Comparison of ENCODE assay signal across 8 cellular contexts in genomic region chr9:134024828-134025605, GRCh38. TPM values are rescaled to one million over a fixed set of nuclear protein-coding genes. Genes with fewer than 3 reads are reported as not detected.
A peak's percentile ranks its signal among the peaks of the same experiment; 100 is the strongest.
DNase-seq lines count a peak whose midpoint lies in the region; ATAC-seq, FAIRE-seq and TF ChIP-seq lines count a peak whose summit lies in the region.

TSS of gene BRD3OS (plus strand) at chr9:134025481. CDS start at chr9:134026748, 1,267 bp downstream.

- DNase-seq in NCI-H2227 (lab: John Stamatoyannopoulos, UW; ENCODE audit: unreplicated experiment) (peak; percentile 97), bronchial epithelial cell (ENCODE audit: low read depth) (peak; percentile 86), iPS-NIHi11 (ENCODE audit: low spot score) (peak; percentile 93), small intestine (peak; percentile 98)

- TF ChIP-seq CTCF in WI38 (IDR thresholded peaks at IDR 0.05; ENCODE audit: low read depth, low read length) (no peak), bronchial epithelial cell (IDR thresholded peaks at IDR 0.05; ENCODE audit: insufficient read depth, low read length, severe bottlenecking) (no peak)

- no peaks in the 10 kb centered on the region for H3K4me1 ChIP-seq in small intestine (ENCODE audit: control insufficient read depth in 2 of 2, insufficient read depth in 1 of 2, low read depth in 1 of 2, low read length in 1 of 2)

- 1% methylated on average over 39 to 43 of the region's 43 CpGs for WGBS in small intestine, 3 donors

- H3K4me3 ChIP-seq in WI38 (ENCODE audit: low read depth, low read length): peak within 1 kb of the TSS; percentile 73
- peak within 1 kb of the TSS; percentile 56 for H3K4me3 ChIP-seq in bronchial epithelial cell (ENCODE audit: low read depth, low read length)
- peak within 1 kb of the TSS; percentile 58 to 77 for H3K4me3 ChIP-seq in small intestine (ENCODE audit: low read depth in 1 of 2, low read length in 2 of 2)

- ATAC-seq in GM18868 (IDR thresholded peaks at IDR 0.05; ENCODE audit: unreplicated experiment) (peak; percentile 86), HG03139 (IDR thresholded peaks at IDR 0.05; ENCODE audit: unreplicated experiment) (peak; percentile 78)

- no peak within 1 kb of the TSS for H3K27ac ChIP-seq in small intestine (ENCODE audit: low read depth in 1 of 2, low read length in 1 of 2)

- H3K36me3 ChIP-seq in bronchial epithelial cell (ENCODE audit: control insufficient read depth, insufficient read depth, low read length): no peaks in the 10 kb centered on the region
- no peaks in the 10 kb centered on the region for H3K36me3 ChIP-seq in small intestine (ENCODE audit: control insufficient read depth in 2 of 2, insufficient read depth in 2 of 2, low read length in 2 of 2)

- no peaks in the 10 kb centered on the region for H3K9me3 ChIP-seq in small intestine (ENCODE audit: control insufficient read depth, low read depth)

- FAIRE-seq in A204.1 (lab: Jason Lieb, UNC): peak; percentile 89
- FAIRE-seq in bronchial epithelial cell (lab: Jason Lieb, UNC): no peak
- no peak for FAIRE-seq in small intestine (lab: Jason Lieb, UNC)

- H3K27me3 ChIP-seq in bronchial epithelial cell (ENCODE audit: control insufficient read depth, insufficient read depth, low read length) (no peaks in the 10 kb centered on the region), small intestine (ENCODE audit: control insufficient read depth in 2 of 2, insufficient read depth in 2 of 2, low read length in 2 of 2) (no peaks in the 10 kb centered on the region)

RNA-seq across cellular contexts. Expression of gene BRD3OS, which starts in this region (rescaled TPM):
- 5.6 and 5.8 TPM in 2 replicates for total RNA-seq in bronchial epithelial cell
- 1 to 10 TPM; 2.0 to 4.8 (median 3.5) TPM for polyA plus RNA-seq in small intestine
